Comparison of ENCODE assay signal across 1 cellular context in the genomic region with DNA sequence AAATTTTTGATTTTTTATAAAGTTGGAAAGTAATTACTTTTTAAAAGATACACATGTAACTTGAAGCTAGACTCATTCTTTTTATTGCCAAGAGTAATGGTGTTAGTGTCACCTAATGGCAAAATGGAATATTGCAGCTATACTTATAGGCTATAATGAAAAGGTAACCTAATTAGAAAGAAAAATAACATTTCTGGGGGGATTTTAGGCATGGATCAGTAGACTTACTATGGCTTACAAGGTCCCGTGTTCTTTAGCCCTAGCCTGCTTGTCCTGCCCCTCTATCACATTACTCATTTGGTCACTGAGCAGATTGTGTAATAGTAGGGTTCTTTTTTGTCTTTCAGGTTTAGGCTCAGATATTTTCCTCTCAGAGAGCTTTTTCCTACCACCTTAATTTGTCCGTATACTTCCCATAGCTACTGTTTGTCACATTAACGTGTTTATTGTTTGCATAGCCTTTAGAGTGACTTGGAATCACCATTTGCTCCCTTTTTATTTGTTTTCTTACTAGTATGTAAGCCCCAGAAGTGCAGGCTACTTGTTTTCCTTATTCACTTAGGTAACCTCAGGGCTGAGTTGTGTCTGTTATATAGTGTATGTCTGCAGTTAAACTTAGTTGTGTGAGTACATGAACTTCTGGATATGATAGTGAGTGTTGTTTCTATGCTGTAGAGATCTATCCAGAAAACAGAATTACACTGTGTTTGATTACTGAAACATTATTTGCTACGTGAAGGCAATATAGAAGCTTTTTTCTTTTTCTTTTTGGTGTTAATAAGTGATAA.
TF ChIP-seq lines count a peak whose summit lies in the region.

No MANE protein-coding gene starts in this region.

TF ChIP-seq in Ishikawa, 13 proteins besides CTCF, POLR2A, EP300 and RAD21 (continued from another document):
- TF ChIP-seq USF1 (IDR thresholded peaks at IDR 0.05), result no peak
- no peak for TF ChIP-seq CREB1 (IDR thresholded peaks at IDR 0.05; ENCODE audit: low read depth)
- TF ChIP-seq YY1 (IDR thresholded peaks at IDR 0.05; ENCODE audit: low read depth), result no peak
- no peak for TF ChIP-seq FOXM1 (IDR thresholded peaks at IDR 0.05; ENCODE audit: borderline replicate concordance, low read depth)
